In the genomic region with DNA sequence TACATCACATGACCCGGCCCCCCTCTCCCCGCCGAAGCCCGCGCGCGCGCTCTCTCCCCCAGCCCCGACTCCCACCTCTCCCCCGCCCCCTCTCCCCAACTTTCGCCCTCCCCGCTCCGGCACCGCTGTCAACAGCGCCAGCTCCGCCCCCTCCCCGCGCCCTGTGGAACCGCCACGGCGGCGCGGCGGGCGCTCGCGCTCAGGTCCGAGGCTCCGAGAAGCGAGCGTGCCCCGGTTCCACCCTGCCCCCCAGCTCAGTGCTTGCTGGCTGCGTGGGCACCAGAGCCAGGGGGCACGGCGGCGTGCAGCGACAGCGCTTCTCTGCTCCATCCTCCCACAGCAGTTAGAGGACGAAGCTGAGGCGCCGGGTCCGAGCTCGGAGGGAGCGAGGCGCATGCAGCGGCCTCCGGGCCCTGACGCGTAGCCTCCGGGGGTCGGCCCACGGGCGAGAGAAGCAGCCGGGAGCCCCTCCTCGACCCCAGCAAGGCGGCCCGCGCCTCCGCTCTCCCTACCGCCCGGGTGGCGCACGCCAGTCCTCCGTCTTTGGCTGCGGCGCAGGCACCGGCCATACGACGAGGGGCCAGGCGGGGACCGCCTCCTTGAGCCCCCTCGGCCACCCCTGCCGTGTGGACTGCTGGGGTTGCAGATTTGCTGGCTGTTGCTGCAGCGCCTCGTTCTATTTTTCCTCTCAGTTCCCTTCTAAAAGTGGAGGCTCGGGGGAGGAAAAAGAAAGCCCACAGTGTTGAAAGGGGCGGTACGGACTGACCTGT, we compare ENCODE assay signal across 1 cellular context.
TF ChIP-seq lines count a peak whose summit lies in the region.

No MANE protein-coding gene starts in this region.

TF ChIP-seq in K562, 482 proteins besides CTCF, POLR2A, EP300 and RAD21 (continued from another document and continues in another):
- TF ChIP-seq, protein P1, sequence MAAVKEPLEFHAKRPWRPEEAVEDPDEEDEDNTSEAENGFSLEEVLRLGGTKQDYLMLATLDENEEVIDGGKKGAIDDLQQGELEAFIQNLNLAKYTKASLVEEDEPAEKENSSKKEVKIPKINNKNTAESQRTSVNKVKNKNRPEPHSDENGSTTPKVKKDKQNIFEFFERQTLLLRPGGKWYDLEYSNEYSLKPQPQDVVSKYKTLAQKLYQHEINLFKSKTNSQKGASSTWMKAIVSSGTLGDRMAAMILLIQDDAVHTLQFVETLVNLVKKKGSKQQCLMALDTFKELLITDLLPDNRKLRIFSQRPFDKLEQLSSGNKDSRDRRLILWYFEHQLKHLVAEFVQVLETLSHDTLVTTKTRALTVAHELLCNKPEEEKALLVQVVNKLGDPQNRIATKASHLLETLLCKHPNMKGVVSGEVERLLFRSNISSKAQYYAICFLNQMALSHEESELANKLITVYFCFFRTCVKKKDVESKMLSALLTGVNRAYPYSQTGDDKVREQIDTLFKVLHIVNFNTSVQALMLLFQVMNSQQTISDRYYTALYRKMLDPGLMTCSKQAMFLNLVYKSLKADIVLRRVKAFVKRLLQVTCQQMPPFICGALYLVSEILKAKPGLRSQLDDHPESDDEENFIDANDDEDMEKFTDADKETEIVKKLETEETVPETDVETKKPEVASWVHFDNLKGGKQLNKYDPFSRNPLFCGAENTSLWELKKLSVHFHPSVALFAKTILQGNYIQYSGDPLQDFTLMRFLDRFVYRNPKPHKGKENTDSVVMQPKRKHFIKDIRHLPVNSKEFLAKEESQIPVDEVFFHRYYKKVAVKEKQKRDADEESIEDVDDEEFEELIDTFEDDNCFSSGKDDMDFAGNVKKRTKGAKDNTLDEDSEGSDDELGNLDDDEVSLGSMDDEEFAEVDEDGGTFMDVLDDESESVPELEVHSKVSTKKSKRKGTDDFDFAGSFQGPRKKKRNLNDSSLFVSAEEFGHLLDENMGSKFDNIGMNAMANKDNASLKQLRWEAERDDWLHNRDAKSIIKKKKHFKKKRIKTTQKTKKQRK (IDR thresholded peaks at IDR 0.05; ENCODE audit: borderline replicate concordance, low read depth, low read length): no peak
- TF ChIP-seq AFF4 (CRISPR knock-in tag; IDR thresholded peaks at IDR 0.05): 0 out of 2 replicates have a peak, but pooled peaks have one; percentile 76
- 0 out of 2 replicates have a peak, but pooled peaks have one; percentile 64 for TF ChIP-seq RERE (CRISPR knock-in tag; IDR thresholded peaks at IDR 0.05; ENCODE audit: borderline replicate concordance)
- TF ChIP-seq ZNF121 (CRISPR knock-in tag; conservative IDR thresholded peaks at IDR 0.05): no peak
- TF ChIP-seq HMGN3 (IDR thresholded peaks at IDR 0.05; ENCODE audit: borderline replicate concordance, extremely low read depth, insufficient read length, low read depth, low read length): peak; percentile 16
- no peak for TF ChIP-seq KLF1 (tag; IDR thresholded peaks at IDR 0.05)
- no peak for TF ChIP-seq MED1 (CRISPR knock-in tag; IDR thresholded peaks at IDR 0.05; ENCODE audit: borderline replicate concordance)
- TF ChIP-seq ZHX1 (conservative IDR thresholded peaks at IDR 0.05; ENCODE audit: low read length): no peak
- no peak for TF ChIP-seq SIRT6 (IDR thresholded peaks at IDR 0.05; ENCODE audit: low read depth, low read length)
- no peak for TF ChIP-seq ZNF143 (CRISPR knock-in tag; IDR thresholded peaks at IDR 0.05)
- no peak for TF ChIP-seq BACH1 (tag; IDR thresholded peaks at IDR 0.05)
- TF ChIP-seq SREBF1 (IDR thresholded peaks at IDR 0.05; ENCODE audit: borderline replicate concordance, low read depth, low read length): no peak
- TF ChIP-seq ZNF76 (CRISPR knock-in tag; IDR thresholded peaks at IDR 0.05; ENCODE audit: borderline replicate concordance): no peak
- TF ChIP-seq, protein P2, sequence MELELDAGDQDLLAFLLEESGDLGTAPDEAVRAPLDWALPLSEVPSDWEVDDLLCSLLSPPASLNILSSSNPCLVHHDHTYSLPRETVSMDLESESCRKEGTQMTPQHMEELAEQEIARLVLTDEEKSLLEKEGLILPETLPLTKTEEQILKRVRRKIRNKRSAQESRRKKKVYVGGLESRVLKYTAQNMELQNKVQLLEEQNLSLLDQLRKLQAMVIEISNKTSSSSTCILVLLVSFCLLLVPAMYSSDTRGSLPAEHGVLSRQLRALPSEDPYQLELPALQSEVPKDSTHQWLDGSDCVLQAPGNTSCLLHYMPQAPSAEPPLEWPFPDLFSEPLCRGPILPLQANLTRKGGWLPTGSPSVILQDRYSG (tag; conservative IDR thresholded peaks at IDR 0.05; ENCODE audit: low read depth): no peak
- TF ChIP-seq ZNF184 (CRISPR knock-in tag; IDR thresholded peaks at IDR 0.05): no peak
- TF ChIP-seq GATA2 (CRISPR knock-in tag; IDR thresholded peaks at IDR 0.05): no peak
- TF ChIP-seq RB1 (IDR thresholded peaks at IDR 0.05; ENCODE audit: low read depth): no peak; the same call in 1 of the 2 replicates
- no peak for TF ChIP-seq EGR1 (conservative IDR thresholded peaks at IDR 0.05)
- TF ChIP-seq KDM5B (IDR thresholded peaks at IDR 0.05; ENCODE audit: insufficient replicate concordance, low read depth, low read length): no peak
- peak; percentile 72; the same call in 1 of the 2 replicates for TF ChIP-seq SUPT5H (IDR thresholded peaks at IDR 0.05)
- TF ChIP-seq, protein P3, sequence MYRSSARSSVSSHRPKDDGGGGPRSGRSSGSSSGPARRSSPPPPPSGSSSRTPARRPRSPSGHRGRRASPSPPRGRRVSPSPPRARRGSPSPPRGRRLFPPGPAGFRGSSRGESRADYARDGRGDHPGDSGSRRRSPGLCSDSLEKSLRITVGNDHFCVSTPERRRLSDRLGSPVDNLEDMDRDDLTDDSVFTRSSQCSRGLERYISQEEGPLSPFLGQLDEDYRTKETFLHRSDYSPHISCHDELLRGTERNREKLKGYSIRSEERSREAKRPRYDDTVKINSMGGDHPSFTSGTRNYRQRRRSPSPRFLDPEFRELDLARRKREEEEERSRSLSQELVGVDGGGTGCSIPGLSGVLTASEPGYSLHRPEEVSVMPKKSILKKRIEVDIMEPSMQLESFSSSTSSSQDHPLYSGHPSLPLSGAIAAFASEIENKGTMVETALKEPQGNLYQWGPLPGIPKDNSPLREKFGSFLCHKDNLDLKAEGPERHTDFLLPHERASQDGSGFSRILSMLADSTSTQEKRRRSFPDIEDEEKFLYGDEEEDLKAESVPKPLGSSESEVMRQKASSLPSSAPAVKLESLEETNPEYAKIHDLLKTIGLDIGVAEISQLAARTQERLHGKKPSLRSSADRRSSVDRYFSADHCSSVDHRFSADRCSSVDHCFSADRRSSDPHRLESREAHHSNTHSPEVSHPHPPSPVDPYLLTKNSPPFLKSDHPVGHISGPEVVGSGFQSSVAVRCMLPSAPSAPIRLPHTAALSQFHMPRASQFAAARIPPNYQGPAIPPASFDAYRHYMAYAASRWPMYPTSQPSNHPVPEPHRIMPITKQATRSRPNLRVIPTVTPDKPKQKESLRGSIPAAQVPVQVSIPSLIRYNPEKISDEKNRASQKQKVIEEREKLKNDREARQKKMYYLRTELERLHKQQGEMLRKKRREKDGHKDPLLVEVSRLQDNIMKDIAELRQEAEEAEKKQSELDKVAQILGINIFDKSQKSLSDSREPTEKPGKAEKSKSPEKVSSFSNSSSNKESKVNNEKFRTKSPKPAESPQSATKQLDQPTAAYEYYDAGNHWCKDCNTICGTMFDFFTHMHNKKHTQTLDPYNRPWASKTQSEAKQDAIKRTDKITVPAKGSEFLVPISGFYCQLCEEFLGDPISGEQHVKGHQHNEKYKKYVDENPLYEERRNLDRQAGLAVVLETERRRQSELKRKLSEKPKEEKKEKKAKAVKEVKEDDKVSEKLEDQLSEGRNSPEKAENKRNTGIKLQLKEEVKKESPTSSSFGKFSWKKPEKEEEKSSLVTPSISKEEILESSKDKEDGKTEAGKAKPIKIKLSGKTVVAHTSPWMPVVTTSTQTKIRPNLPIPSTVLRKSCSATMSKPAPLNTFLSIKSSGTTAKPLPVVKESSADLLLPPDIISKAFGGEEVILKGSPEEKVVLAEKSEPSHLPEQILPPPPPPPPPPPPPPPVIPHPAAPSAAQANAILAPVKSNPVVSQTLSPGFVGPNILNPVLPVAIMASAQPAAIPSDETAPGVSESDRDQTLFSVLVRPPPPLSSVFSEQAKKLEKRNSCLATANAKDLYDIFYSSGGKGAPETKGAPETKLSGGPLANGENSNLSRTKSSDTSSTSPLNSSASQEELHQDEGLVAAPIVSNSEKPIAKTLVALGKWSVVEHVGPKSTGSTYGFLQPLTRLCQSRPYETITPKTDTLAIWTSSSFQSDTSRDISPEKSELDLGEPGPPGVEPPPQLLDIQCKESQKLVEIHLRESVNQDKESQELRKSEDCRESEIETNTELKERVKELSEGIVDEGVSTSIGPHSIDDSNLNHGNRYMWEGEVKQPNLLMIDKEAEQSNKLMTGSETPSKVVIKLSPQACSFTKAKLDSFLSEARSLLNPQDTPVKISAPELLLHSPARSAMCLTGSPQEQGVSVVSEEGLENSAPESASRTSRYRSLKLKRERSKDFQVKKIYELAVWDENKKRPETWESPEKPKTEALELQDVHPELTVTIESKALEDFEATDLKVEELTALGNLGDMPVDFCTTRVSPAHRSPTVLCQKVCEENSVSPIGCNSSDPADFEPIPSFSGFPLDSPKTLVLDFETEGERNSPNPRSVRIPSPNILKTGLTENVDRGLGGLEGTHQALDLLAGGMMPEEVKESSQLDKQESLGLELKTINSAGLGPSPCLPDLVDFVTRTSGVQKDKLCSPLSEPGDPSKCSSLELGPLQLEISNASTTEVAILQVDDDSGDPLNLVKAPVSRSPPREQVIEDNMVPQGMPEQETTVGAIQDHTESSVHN (IDR thresholded peaks at IDR 0.05; ENCODE audit: borderline replicate concordance in 1 of 2, low read depth in 1 of 2): no peak
- TF ChIP-seq SMAD3 (CRISPR knock-in tag; conservative IDR thresholded peaks at IDR 0.05): no peak
